ENCODE assay signal across 8 cellular contexts in genomic region chr11:111938687-111939160, GRCh38. TPM values are rescaled to one million over a fixed set of nuclear protein-coding genes. Genes with fewer than 3 reads are reported as not detected.
A peak's percentile ranks its signal among the peaks of the same experiment; 100 is the strongest.
DNase-seq lines count a peak whose midpoint lies in the region; ATAC-seq lines count a peak whose summit lies in the region.

No MANE protein-coding gene starts in this region.

- H3K4me2 ChIP-seq in GM23248 (ENCODE audit: unreplicated experiment), result peak overlapping the region; percentile 86

- in situ Hi-C loops in GM23248 (cut with MboI), result loop anchor here (10.0 kb wide), 1 partner anchor 56 kb away; no protein-coding TSS in a partner anchor

- H3K4me3 ChIP-seq in GM23248, result peak overlapping the region; percentile 79

- H3K9ac ChIP-seq in GM23248, result peak overlapping the region; percentile 80

- DNase-seq in NCI-H748 (lab: John Stamatoyannopoulos, UW; ENCODE audit: unreplicated experiment) (peak; percentile 15), NCI-H748 treated with DMSO at 0.1 percent for 48 hours (lab: John Stamatoyannopoulos, UW) (no peak), GM23248 (peak; percentile 86), LHCN-M2 (ENCODE audit: low read depth) (peak; percentile 82), glomerular visceral epithelial cell (ENCODE audit: extremely low spot score) (peak; percentile 58)
- DNase-seq in activated naive CD4-positive, alpha-beta T cell treated with Interleukin-2 at 50 U/mL for 16 hours, result peak; percentile 37
- DNase-seq in stimulated activated CD8-positive, alpha-beta memory T cell treated with anti-CD3 and anti-CD28 coated beads, Interleukin-4, amount 100 ng/mL, for 48 hours, result peak; percentile 57

- no peak for ATAC-seq in HG03097 (IDR thresholded peaks at IDR 0.05; ENCODE audit: low FRiP score, unreplicated experiment)

- H4K20me1 ChIP-seq in GM23248 (ENCODE audit: insufficient read depth), result no peaks in the 10 kb centered on the region

- WGBS in GM23248 (ENCODE audit: low coverage in 1 of 2, low lambda C conversion rate in 2 of 2, missing lambda C conversion rate in 2 of 2), 2 experiments, result 1 to 5% methylated on average over 7 of the region's 7 CpGs

- H3F3A ChIP-seq in GM23248 (ENCODE audit: insufficient read depth), result peaks cover 71% of the 10 kb centered on the region

- no peaks in the 10 kb centered on the region for H3K36me3 ChIP-seq in GM23248 (ENCODE audit: low read depth)

- H2AFZ ChIP-seq in GM23248, result peak overlapping the region; percentile 47

- peak overlapping the region; percentile 80 for H3K27ac ChIP-seq in GM23248

- no peaks in the 10 kb centered on the region for H3K27me3 ChIP-seq in GM23248 (replicated peaks; ENCODE audit: insufficient read depth)

- no peaks in the 10 kb centered on the region for H3K79me2 ChIP-seq in GM23248 (ENCODE audit: insufficient read depth)

- H3K9me2 ChIP-seq in GM23248 (ENCODE audit: insufficient read depth), result no peaks in the 10 kb centered on the region

- H3K9me3 ChIP-seq in GM23248 (ENCODE audit: low read depth), result no peaks in the 10 kb centered on the region

- H3K4me1 ChIP-seq in GM23248 (ENCODE audit: insufficient read depth), result peaks cover 75% of the 10 kb centered on the region

RNA-seq across cellular contexts. Expression of gene DIXDC1, which starts 1.6 kb away (rescaled TPM):
- total RNA-seq in GM23248 (2014; rRNA removed; shearing (Covaris generic)), result 22.7 and 22.9 TPM in 2 replicates
- polyA plus RNA-seq in GM23248 (2016; fragmentation: Nextera tagmentation; extraction: Ambion mirVana), result 10.4 and 10.8 TPM in 2 replicates
- total RNA-seq in LHCN-M2 (2014; rRNA removed), result 17.0 and 17.1 TPM in 2 replicates
- 4.6 TPM for polyA plus RNA-seq in LHCN-M2 (2012)

RNA-seq across cellular contexts. Expression of gene C11orf52, which starts 20.0 kb away (rescaled TPM):
- total RNA-seq in GM23248 (2014; rRNA removed; shearing (Covaris generic)), result 2.1 and 3.5 TPM in 2 replicates
- polyA plus RNA-seq in GM23248 (2016; fragmentation: Nextera tagmentation; extraction: Ambion mirVana), result 0.78 and 1.2 TPM in 2 replicates
- total RNA-seq in LHCN-M2 (2014; rRNA removed), result 1.2 and 2.1 TPM in 2 replicates
- 2.6 TPM for polyA plus RNA-seq in LHCN-M2 (2012)

RNA-seq across cellular contexts. Expression of gene HSPB2, which starts 26.2 kb away (rescaled TPM):
- total RNA-seq in GM23248 (2014; rRNA removed; shearing (Covaris generic)), result 0.38 and 1.2 TPM in 2 replicates
- polyA plus RNA-seq in GM23248 (2016; fragmentation: Nextera tagmentation; extraction: Ambion mirVana), result 7.5 and 8.4 TPM in 2 replicates
- total RNA-seq in LHCN-M2 (2014; rRNA removed), result 0.58 and 1.6 TPM in 2 replicates
- polyA plus RNA-seq in LHCN-M2 (2012), result 49.2 TPM

RNA-seq across cellular contexts. Expression of gene CRYAB, which starts 27.2 kb away (rescaled TPM):
- 91.0 and 104 TPM in 2 replicates for total RNA-seq in GM23248 (2014; rRNA removed; shearing (Covaris generic))
- polyA plus RNA-seq in GM23248 (2016; fragmentation: Nextera tagmentation; extraction: Ambion mirVana), result 454 and 455 TPM in 2 replicates
- total RNA-seq in LHCN-M2 (2014; rRNA removed), result 69.9 and 70.6 TPM in 2 replicates
- polyA plus RNA-seq in LHCN-M2 (2012), result 387 TPM

RNA-seq across cellular contexts. Expression of gene CFAP68, which starts 59.4 kb away (rescaled TPM):
- 7.6 and 9.9 TPM in 2 replicates for total RNA-seq in GM23248 (2014; rRNA removed; shearing (Covaris generic))
- 20.2 and 23.8 TPM in 2 replicates for polyA plus RNA-seq in GM23248 (2016; fragmentation: Nextera tagmentation; extraction: Ambion mirVana)
- total RNA-seq in LHCN-M2 (2014; rRNA removed), result 19.9 and 27.1 TPM in 2 replicates
- polyA plus RNA-seq in LHCN-M2 (2012), result 27.3 TPM
